In the genomic region with DNA sequence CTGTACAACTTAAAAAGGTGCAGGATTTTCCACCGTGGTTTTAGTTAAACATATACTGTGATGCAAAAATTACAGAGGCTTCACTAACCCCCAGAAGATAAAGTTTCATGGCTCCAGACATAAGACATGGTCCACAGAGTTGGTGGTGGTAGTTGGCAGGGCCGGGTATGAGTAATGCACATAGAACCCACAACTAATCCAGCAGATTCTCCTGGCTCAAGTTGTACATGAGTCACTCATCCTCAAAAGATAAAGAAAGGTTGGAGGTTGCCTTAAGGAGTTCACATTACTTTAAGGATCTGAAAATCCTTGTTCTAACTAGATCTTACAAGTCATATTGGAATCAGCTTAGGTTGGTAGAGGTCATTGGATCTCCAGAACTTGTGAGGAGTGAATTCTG, we compare ENCODE assay signal across 1 cellular context.
TF ChIP-seq lines count a peak whose summit lies in the region.

No MANE protein-coding gene starts in this region.

TF ChIP-seq in WTC11, 78 proteins besides CTCF, POLR2A, EP300 and RAD21 (continued from another document):
- no peak for TF ChIP-seq ZNF281 (CRISPR knock-in tag; IDR thresholded peaks at IDR 0.05)
- no peak for TF ChIP-seq E2F5 (CRISPR knock-in tag; IDR thresholded peaks at IDR 0.05)
- TF ChIP-seq USF2 (CRISPR knock-in tag; IDR thresholded peaks at IDR 0.05): no peak
- no peak for TF ChIP-seq FOXP1 (CRISPR knock-in tag; IDR thresholded peaks at IDR 0.05; ENCODE audit: borderline replicate concordance)
- no peak for TF ChIP-seq STAT6 (CRISPR knock-in tag; conservative IDR thresholded peaks at IDR 0.05; ENCODE audit: low read depth)
- TF ChIP-seq ZNF121 (CRISPR knock-in tag; IDR thresholded peaks at IDR 0.05): no peak
- no peak for TF ChIP-seq SMAD4 (CRISPR knock-in tag; IDR thresholded peaks at IDR 0.05)
- no peak for TF ChIP-seq ZBTB21 (CRISPR knock-in tag; IDR thresholded peaks at IDR 0.05; ENCODE audit: borderline replicate concordance)
- no peak for TF ChIP-seq PRDM15 (CRISPR knock-in tag; IDR thresholded peaks at IDR 0.05)
- no peak for TF ChIP-seq ELF4 (CRISPR knock-in tag; IDR thresholded peaks at IDR 0.05; ENCODE audit: low read depth)
TF ChIP-seq in WTC11: peak in this region for 0.
